ENCODE assay signal across 14 cellular contexts in genomic region chr2:217741381-217741955, GRCh38.
"Had no signal": no experiment of that assay in that cellular context is flagged by ENCODE, and none has a peak within 500 bp of the region (broad histone marks: within the 10 kb centered on the region; RNA-seq: fewer than 3 reads in every experiment).

No MANE protein-coding gene starts in this region.

- H3K36me3 ChIP-seq: cardiac muscle cell, SJSA1, transverse colon had no signal

- DNase-seq: activated CD4-positive, alpha-beta T cell treated with anti-CD3 and anti-CD28 coated beads for 1 hour; activated CD4-positive, alpha-beta T cell treated with anti-CD3 and anti-CD28 coated beads, Interleukin-2, amount 50 U/mL, for 48 hours; activated CD8-positive, alpha-beta memory T cell treated with anti-CD3 and anti-CD28 coated beads, Interleukin-2, amount 50 U/mL, for 4 hours; activated naive CD8-positive, alpha-beta T cell treated with anti-CD3 and anti-CD28 coated beads, Interleukin-2, amount 50 U/mL, for 24 hours; effector memory CD8-positive, alpha-beta T cell; immature natural killer cell; left colon; mammary epithelial cell; nephron progenitor cell; small intestine; T-helper 9 cell; transverse colon had no signal

- H3K27ac ChIP-seq: cardiac muscle cell, SJSA1 had no signal

- ATAC-seq: activated naive CD8-positive, alpha-beta T cell treated with anti-CD3 and anti-CD28 coated beads, Interleukin-2, amount 50 U/mL, for 24 hours; effector memory CD8-positive, alpha-beta T cell; left colon had no signal

- H3K4me3 ChIP-seq: cardiac muscle cell, SJSA1, transverse colon had no signal

- H3K9me3 ChIP-seq: SJSA1, transverse colon had no signal

- H3K27me3 ChIP-seq: cardiac muscle cell, SJSA1, transverse colon had no signal

- H3K4me1 ChIP-seq: SJSA1 had no signal
